In genomic region chr13:51246411-51247298, GRCh38 we compare ENCODE assay signal across 11 cellular contexts. TPM values are rescaled to one million over a fixed set of nuclear protein-coding genes. Genes with fewer than 3 reads are reported as not detected.
A peak's percentile ranks its signal among the peaks of the same experiment; 100 is the strongest.
DNase-seq lines count a peak whose midpoint lies in the region; ATAC-seq and TF ChIP-seq lines count a peak whose summit lies in the region.
"Had no signal": no experiment of that assay in that cellular context is flagged by ENCODE, and none has a peak within 500 bp of the region (broad histone marks: within the 10 kb centered on the region; RNA-seq: fewer than 3 reads in every experiment).

No MANE protein-coding gene starts in this region.

- H4K20me1 ChIP-seq in PC-9 (ENCODE audit: insufficient read depth), result no peaks in the 10 kb centered on the region

- CTCF ChIA-PET in PC-9 (lab: Charles Lee), result no interaction called here

- peak in 2 of 3 experiments; percentile 42 to 76 for DNase-seq in NCI-H1417 (lab: John Stamatoyannopoulos, UW)
- no peak for DNase-seq in NCI-H1417 treated with DMSO at 0.1 percent for 48 hours (lab: John Stamatoyannopoulos, UW)
- peak; percentile 68 for DNase-seq in cerebellar cortex (ENCODE audit: low spot score)
- peak; percentile 62 for DNase-seq in kidney tubule cell (ENCODE audit: low spot score)
- DNase-seq in superior temporal gyrus (ENCODE audit: extremely low spot score), result peak; percentile 95
- no peak for DNase-seq in SHP77 (lab: John Stamatoyannopoulos, UW)
- no peak for DNase-seq in left colon
- no peak for DNase-seq in PC-9
- DNase-seq: Calu3, psoas muscle had no signal

- H3K27me3 ChIP-seq in PC-9 (ENCODE audit: insufficient read depth, low read depth), result peaks cover 74% of the 10 kb centered on the region

- H3K9me2 ChIP-seq in PC-9 (ENCODE audit: insufficient read depth), result no peaks in the 10 kb centered on the region

- intact Hi-C loops in left colon (cut with DNase I, micrococcal nuclease), result no loop called here
- intact Hi-C loops in PC-9 (cut with micrococcal nuclease; ENCODE audit: unreplicated experiment), result no loop called here

- no peak overlapping the region for H3K4me2 ChIP-seq in PC-9

- no peak overlapping the region for H3K4me3 ChIP-seq in PC-9
- H3K4me3 ChIP-seq: psoas muscle, thoracic aorta had no signal

- H3K27ac ChIP-seq in PC-9, result no peak overlapping the region
- H3K27ac ChIP-seq: psoas muscle, thoracic aorta had no signal

- no peak overlapping the region for H2AFZ ChIP-seq in PC-9

- H3K4me1 ChIP-seq in PC-9 (replicated peaks; ENCODE audit: insufficient read depth), result no peaks in the 10 kb centered on the region
- H3K4me1 ChIP-seq: psoas muscle had no signal

- POLR2A ChIA-PET in PC-9 (lab: Charles Lee; ENCODE audit: unreplicated experiment), result interaction anchor here (0.6 kb wide), 1 partner anchor 1841 kb away, joined by 3 read pairs; no protein-coding TSS in a partner anchor

- no TSS peak for BruUV-seq in PC-9 (replicated peaks; lab: Mats Ljungman, UMichigan)

- no peak for ATAC-seq in left colon
- ATAC-seq: psoas muscle had no signal

- no peaks in the 10 kb centered on the region for H3K79me2 ChIP-seq in PC-9 (ENCODE audit: low read depth)

- no peaks in the 10 kb centered on the region for H3F3A ChIP-seq in PC-9 (ENCODE audit: insufficient read depth, low read depth)

- TF ChIP-seq CTCF in PC-9 (conservative IDR thresholded peaks at IDR 0.05), result no peak

- no peaks in the 10 kb centered on the region for H3K9me3 ChIP-seq in PC-9 (ENCODE audit: insufficient read depth, low read depth)
- H3K9me3 ChIP-seq: psoas muscle, thoracic aorta had no signal

- no peaks in the 10 kb centered on the region for H3K36me3 ChIP-seq in PC-9 (ENCODE audit: low read depth)
- H3K36me3 ChIP-seq: thoracic aorta had no signal

RNA-seq across cellular contexts. Expression of gene FAM124A, which starts 24.5 kb away (rescaled TPM):
- 1 to 10 TPM in 1 of 2 donors, under 1 TPM in 1; 0.89 to 3.1 TPM for total RNA-seq in left colon
- total RNA-seq in PC-9 (2021), result not detected in 2 replicates

Comparison
In these comparisons a context has a peak if more than half of its experiments do, and no peak if none do; other contexts are left out.
1. DNase-seq: peak in NCI-H1417 (2 of 3), cerebellar cortex (single experiment), kidney tubule cell (single experiment) and superior temporal gyrus (single experiment); none in NCI-H1417 treated with DMSO at 0.1 percent for 48 hours (single experiment), SHP77 (0 of 2), left colon (0 of 2) and PC-9 (0 of 2).